Comparison of ENCODE assay signal across 15 cellular contexts in the genomic region with DNA sequence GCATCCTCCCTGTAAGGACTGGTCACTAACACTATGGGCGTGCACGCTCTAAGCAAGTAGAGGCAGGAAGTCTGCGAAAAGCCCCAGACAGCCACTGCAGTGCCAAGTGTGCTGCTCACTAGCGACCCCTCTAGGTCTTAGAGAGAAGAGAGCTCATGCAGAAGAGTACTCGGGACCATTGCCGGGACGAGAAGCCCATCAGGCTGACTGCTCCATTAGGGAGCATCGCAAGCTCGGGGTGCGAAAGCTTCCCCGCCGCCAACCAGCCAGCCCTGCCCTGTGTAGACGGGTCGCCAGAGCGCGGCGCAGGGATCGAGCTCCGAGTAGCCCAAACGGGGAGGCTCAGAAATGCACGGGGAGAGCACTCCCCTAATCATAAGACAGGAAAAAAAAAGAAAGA. TPM values are rescaled to one million over a fixed set of nuclear protein-coding genes. Genes with fewer than 3 reads are reported as not detected.
DNase-seq lines count a peak whose midpoint lies in the region; TF ChIP-seq lines count a peak whose summit lies in the region.
"Had no signal": no experiment of that assay in that cellular context is flagged by ENCODE, and none has a peak within 500 bp of the region (broad histone marks: within the 10 kb centered on the region; RNA-seq: fewer than 3 reads in every experiment).

No MANE protein-coding gene starts in this region.

- H3K9me3 ChIP-seq in PC-9 (ENCODE audit: insufficient read depth, low read depth) = no peaks in the 10 kb centered on the region
- H3K9me3 ChIP-seq: mucosa of descending colon had no signal

- H3K27me3 ChIP-seq in PC-9 (ENCODE audit: insufficient read depth, low read depth) = no peaks in the 10 kb centered on the region; the same call in 1 of the 2 replicates

- no peaks in the 10 kb centered on the region for H3K36me3 ChIP-seq in PC-9 (ENCODE audit: low read depth)

- CTCF ChIA-PET in PC-9 (lab: Charles Lee) = no interaction called here

- no peak overlapping the region for H3K4me2 ChIP-seq in PC-9

- BruUV-seq in PC-9 (replicated peaks; lab: Mats Ljungman, UMichigan) = no TSS peak

- H3F3A ChIP-seq in PC-9 (ENCODE audit: insufficient read depth, low read depth) = no peaks in the 10 kb centered on the region

- no peaks in the 10 kb centered on the region for H4K20me1 ChIP-seq in PC-9 (ENCODE audit: insufficient read depth)

- H3K79me2 ChIP-seq in PC-9 (ENCODE audit: low read depth) = no peaks in the 10 kb centered on the region

- intact Hi-C loops in PC-9 (cut with micrococcal nuclease; ENCODE audit: unreplicated experiment) = no loop called here

- POLR2A ChIA-PET in PC-9 (lab: Charles Lee; ENCODE audit: unreplicated experiment) = no interaction called here

- DNase-seq in PC-9 (no peak), fibroblast of villous mesenchyme (ENCODE audit: low read depth) (no peak), NCI-H345 (lab: John Stamatoyannopoulos, UW) (no peak), NCI-H1436 (lab: John Stamatoyannopoulos, UW) (no peak), GF-D8 (lab: John Stamatoyannopoulos, UW) (no peak), amygdala (lab: John Stamatoyannopoulos, UW) (no peak)
- DNase-seq: C1 segment of cervical spinal cord, foreskin melanocyte, GOT3, mucosa of descending colon, NCI-H2029 treated with DMSO at 0.1 percent for 48 hours had no signal

- H3K27ac ChIP-seq in 22Rv1 (no peak overlapping the region), PC-9 (no peak overlapping the region)
- H3K27ac ChIP-seq: SK-N-MC had no signal

- no peak overlapping the region for H3K4me3 ChIP-seq in GM12875 (ENCODE audit: low read depth, low read length)
- no peak overlapping the region for H3K4me3 ChIP-seq in PC-9
- no peak overlapping the region for H3K4me3 ChIP-seq in fibroblast of villous mesenchyme (ENCODE audit: low read depth, low read length)
- H3K4me3 ChIP-seq: mucosa of descending colon, SK-N-MC had no signal

- no peaks in the 10 kb centered on the region for H3K9me2 ChIP-seq in PC-9 (ENCODE audit: insufficient read depth)

- no peak overlapping the region for H2AFZ ChIP-seq in PC-9

- H3K4me1 ChIP-seq in PC-9 (replicated peaks; ENCODE audit: insufficient read depth) = no peaks in the 10 kb centered on the region

- TF ChIP-seq CTCF in 22Rv1 (IDR thresholded peaks at IDR 0.05) (peak; percentile 61), GM12875 (IDR thresholded peaks at IDR 0.05; ENCODE audit: borderline replicate concordance, insufficient read depth, low read depth, low read length) (peak; percentile 56; the same call in 1 of the 2 replicates), PC-9 (conservative IDR thresholded peaks at IDR 0.05) (0 out of 2 replicates have a peak, but pooled peaks have one; percentile 21), fibroblast of villous mesenchyme (IDR thresholded peaks at IDR 0.05; ENCODE audit: insufficient read depth, low read depth, low read length) (peak; percentile 40)

RNA-seq across cellular contexts. Expression of a gene that starts 16.6 kb away (rescaled TPM):
- total RNA-seq in PC-9 (2021) (not detected in 2 replicates), fibroblast of villous mesenchyme (under 0.01 TPM in 1 of 2 replicates, not detected in the other)
- total RNA-seq: mucosa of descending colon, subcutaneous adipose tissue had no signal
